In genomic region chr7:94395141-94396041, GRCh38 we compare ENCODE assay signal across 8 cellular contexts. TPM values are rescaled to one million over a fixed set of nuclear protein-coding genes. Genes with fewer than 3 reads are reported as not detected.
DNase-seq lines count a peak whose midpoint lies in the region; ATAC-seq, FAIRE-seq and TF ChIP-seq lines count a peak whose summit lies in the region.

No MANE protein-coding gene starts in this region.

- no TSS peak for BruUV-seq in Panc1 (replicated peaks; lab: Mats Ljungman, UMichigan)

- H3K27ac ChIP-seq in Panc1 (ENCODE audit: low read length) (no peak overlapping the region), kidney (ENCODE audit: low read depth in 2 of 2, low read length in 2 of 2) (peak overlapping the region; percentile 45 to 70)

- TF ChIP-seq CTCF in Panc1 (IDR thresholded peaks at IDR 0.05) (peak; percentile 81), kidney (IDR thresholded peaks at IDR 0.05; ENCODE audit: borderline replicate concordance, extremely low read depth, insufficient read depth) (peak; percentile 80)

- FAIRE-seq in kidney (lab: Jason Lieb, UNC): peak; percentile 85

- H3K36me3 ChIP-seq in Panc1 (ENCODE audit: control insufficient read depth, insufficient read depth, low read length) (no peaks in the 10 kb centered on the region), kidney (ENCODE audit: control insufficient read depth in 1 of 2, insufficient read depth in 2 of 2, low read length in 2 of 2) (no peaks in the 10 kb centered on the region)

- CTCF ChIA-PET in activated naive CD4-positive, alpha-beta T cell treated with anti-CD3 and anti-CD28 coated beads, Interleukin-2, amount 10 ng/mL, durations not matched to agents 7 days and 5 days (lab: Charles Lee): interaction anchor here (0.6 to 1.7 kb wide), 6 partner anchors 8 to 952 kb away, joined by 3 to 4 read pairs (median 4); no protein-coding TSS in a partner anchor
- CTCF ChIA-PET in Panc1 (lab: Charles Lee): interaction anchor here (0.5 to 2.2 kb wide), 4 partner anchors 99 to 1218 kb away, joined by 3 to 19 read pairs (median 7); no protein-coding TSS in a partner anchor

- peak in 1 of 2 donors; percentile 25 for DNase-seq in activated naive CD4-positive, alpha-beta T cell treated with anti-CD3 and anti-CD28 coated beads, Interleukin-2, amount 50 U/mL, for 72 hours (ENCODE audit: low spot score in 2 of 2)
- DNase-seq in activated naive CD4-positive, alpha-beta T cell treated with anti-CD3 and anti-CD28 coated beads, Interleukin-2, amount 10 ng/mL, durations not matched to agents 7 days and 5 days: no peak
- DNase-seq in H4 (ENCODE audit: low spot score) (peak; percentile 89), Panc1 (ENCODE audit: low read depth, low spot score) (peak; percentile 62), kidney (no peak)
- peak; percentile 55 for DNase-seq in Jurkat, Clone E6-1 (ENCODE audit: low read depth, low spot score)
- peak; percentile 35 for DNase-seq in central memory CD4-positive, alpha-beta T cell
- peak; percentile 9 to 33 for DNase-seq in stimulated activated naive CD8-positive, alpha-beta T cell treated with anti-CD3 and anti-CD28 coated beads, Interleukin-15, amount 100 ng/mL, for 72 hours

- H3K4me3 Mint-ChIP-seq in activated naive CD4-positive, alpha-beta T cell treated with anti-CD3 and anti-CD28 coated beads, Interleukin-2, amount 10 ng/mL, durations not matched to agents 7 days and 5 days: no peak overlapping the region
- peak overlapping the region in 1 of 2 donors; percentile 58 for H3K4me3 Mint-ChIP-seq in stimulated activated naive CD8-positive, alpha-beta T cell treated with anti-CD3 and anti-CD28 coated beads, Interleukin-15, amount 100 ng/mL, for 72 hours

- H3K9me3 Mint-ChIP-seq in activated naive CD4-positive, alpha-beta T cell treated with anti-CD3 and anti-CD28 coated beads, Interleukin-2, amount 50 U/mL, for 72 hours: no peaks in the 10 kb centered on the region
- H3K9me3 Mint-ChIP-seq in activated naive CD4-positive, alpha-beta T cell treated with anti-CD3 and anti-CD28 coated beads, Interleukin-2, amount 10 ng/mL, durations not matched to agents 7 days and 5 days: no peaks in the 10 kb centered on the region
- H3K9me3 Mint-ChIP-seq in stimulated activated naive CD8-positive, alpha-beta T cell treated with anti-CD3 and anti-CD28 coated beads, Interleukin-15, amount 100 ng/mL, for 72 hours: no peaks in the 10 kb centered on the region

- no peak overlapping the region for H3K4me3 ChIP-seq in Jurkat, Clone E6-1 (ENCODE audit: low read length)
- H3K4me3 ChIP-seq in Panc1 (ENCODE audit: low read depth in 2 of 2, low read length in 2 of 2) (no peak overlapping the region), kidney (ENCODE audit: low read length in 2 of 2) (peak overlapping the region; percentile 63 to 65)

- no peaks in the 10 kb centered on the region for H3K4me1 ChIP-seq in Panc1 (ENCODE audit: control insufficient read depth, insufficient read depth, low read length)
- H3K4me1 ChIP-seq in kidney (ENCODE audit: control insufficient read depth in 1 of 2, insufficient read depth in 1 of 2, low read depth in 1 of 2, low read length in 2 of 2): peaks cover 0 to 7% of the 10 kb centered on the region in 2 donors

- intact Hi-C loops in Panc1 (cut with micrococcal nuclease; ENCODE audit: unreplicated experiment): loop anchor here (5.0 kb wide), 1 partner anchor 108 kb away; no protein-coding TSS in a partner anchor
- intact Hi-C loops in kidney (cut with DNase I): loop anchor here (5.0 kb wide), 1 partner anchor 103 kb away; no protein-coding TSS in a partner anchor

- ATAC-seq in activated naive CD4-positive, alpha-beta T cell treated with anti-CD3 and anti-CD28 coated beads, Interleukin-2, amount 50 U/mL, for 72 hours: peak; percentile 76 to 79
- peak; percentile 95 for ATAC-seq in Panc1
- ATAC-seq in stimulated activated naive CD8-positive, alpha-beta T cell treated with anti-CD3 and anti-CD28 coated beads, Interleukin-15, amount 100 ng/mL, for 72 hours: peak; percentile 76

- in situ Hi-C loops in Panc1 (cut with HindIII; ENCODE audit: low pct_unique_long_range_greater_than_20kb, low sequenced_read_pairs): no loop called here

- H3K4me1 Mint-ChIP-seq in activated naive CD4-positive, alpha-beta T cell treated with anti-CD3 and anti-CD28 coated beads, Interleukin-2, amount 10 ng/mL, durations not matched to agents 7 days and 5 days: peaks cover 5% of the 10 kb centered on the region
- H3K4me1 Mint-ChIP-seq in stimulated activated naive CD8-positive, alpha-beta T cell treated with anti-CD3 and anti-CD28 coated beads, Interleukin-15, amount 100 ng/mL, for 72 hours: peaks cover 7% of the 10 kb centered on the region

- H3K27me3 ChIP-seq in Panc1 (ENCODE audit: control insufficient read depth, insufficient read depth, low read length): no peaks in the 10 kb centered on the region

- no peaks in the 10 kb centered on the region for H3K36me3 Mint-ChIP-seq in activated naive CD4-positive, alpha-beta T cell treated with anti-CD3 and anti-CD28 coated beads, Interleukin-2, amount 50 U/mL, for 72 hours
- no peaks in the 10 kb centered on the region for H3K36me3 Mint-ChIP-seq in activated naive CD4-positive, alpha-beta T cell treated with anti-CD3 and anti-CD28 coated beads, Interleukin-2, amount 10 ng/mL, durations not matched to agents 7 days and 5 days

- H3K9me3 ChIP-seq in Panc1 (ENCODE audit: control insufficient read depth, insufficient read depth, low read depth, low read length) (no peaks in the 10 kb centered on the region), kidney (ENCODE audit: control insufficient read depth in 1 of 2, low read length in 2 of 2) (no peaks in the 10 kb centered on the region)

- POLR2A ChIA-PET in Panc1 (lab: Charles Lee): no interaction called here

- H3K9ac ChIP-seq in kidney (ENCODE audit: low read length in 2 of 2): peak overlapping the region; percentile 20 to 29

- no peak overlapping the region for H3K27ac Mint-ChIP-seq in activated naive CD4-positive, alpha-beta T cell treated with anti-CD3 and anti-CD28 coated beads, Interleukin-2, amount 50 U/mL, for 72 hours
- H3K27ac Mint-ChIP-seq in activated naive CD4-positive, alpha-beta T cell treated with anti-CD3 and anti-CD28 coated beads, Interleukin-2, amount 10 ng/mL, durations not matched to agents 7 days and 5 days: no peak overlapping the region
- no peak overlapping the region for H3K27ac Mint-ChIP-seq in stimulated activated naive CD8-positive, alpha-beta T cell treated with anti-CD3 and anti-CD28 coated beads, Interleukin-15, amount 100 ng/mL, for 72 hours

- H3K27me3 Mint-ChIP-seq in activated naive CD4-positive, alpha-beta T cell treated with anti-CD3 and anti-CD28 coated beads, Interleukin-2, amount 10 ng/mL, durations not matched to agents 7 days and 5 days: peaks cover 30% of the 10 kb centered on the region
- peaks cover 35% of the 10 kb centered on the region for H3K27me3 Mint-ChIP-seq in stimulated activated naive CD8-positive, alpha-beta T cell treated with anti-CD3 and anti-CD28 coated beads, Interleukin-15, amount 100 ng/mL, for 72 hours

RNA-seq across cellular contexts. Expression of gene COL1A2, which starts 0.7 kb away (rescaled TPM):
- not detected for total RNA-seq in activated naive CD4-positive, alpha-beta T cell treated with anti-CD3 and anti-CD28 coated beads, Interleukin-2, amount 50 U/mL, for 72 hours
- total RNA-seq in H4 (2014; rRNA removed; shearing (Covaris generic)): 0.46 and 2.2 TPM in 2 replicates
- not detected for polyA plus RNA-seq in Jurkat, Clone E6-1 (2012; ENCODE audit: insufficient read depth, insufficient read length)
- total RNA-seq in Panc1 (2021; ENCODE audit: unreplicated experiment) (1.3 TPM), kidney (149 TPM)
- polyA plus RNA-seq in Panc1 (2012; ENCODE audit: insufficient read length): not detected
- polyA plus RNA-seq in kidney (ENCODE audit: insufficient read depth, low read depth, low replicate concordance): 51.4 TPM

Comparison
In these comparisons a context has a peak if more than half of its experiments do, and no peak if none do; other contexts are left out.
1. DNase-seq: peak in H4 (single experiment), Jurkat, Clone E6-1 (single experiment), Panc1 (single experiment), central memory CD4-positive, alpha-beta T cell (single experiment) and stimulated activated naive CD8-positive, alpha-beta T cell treated with anti-CD3 and anti-CD28 coated beads, Interleukin-15, amount 100 ng/mL, for 72 hours (2 of 2); none in activated naive CD4-positive, alpha-beta T cell treated with anti-CD3 and anti-CD28 coated beads, Interleukin-2, amount 10 ng/mL, durations not matched to agents 7 days and 5 days (single experiment) and kidney (single experiment).
2. H3K4me3 ChIP-seq: peak in kidney (2 of 2); none in Jurkat, Clone E6-1 (single experiment) and Panc1 (0 of 2).
3. RNA of gene COL1A2, which starts 0.7 kb away (total RNA-seq): 149 TPM in kidney (single experiment); 1.3 TPM in Panc1 (single experiment), 0.46 to 2.2 TPM in H4 and not detected in activated naive CD4-positive, alpha-beta T cell treated with anti-CD3 and anti-CD28 coated beads, Interleukin-2, amount 50 U/mL, for 72 hours; every median in the first group is over 10 times any median in the second.
4. Peak in every context shown above with its lines, with median percentiles within 50 percentile points of each other: ATAC-seq.